In genomic region chr10:30775779-30776591, GRCh38 we compare ENCODE assay signal across 16 cellular contexts.
DNase-seq lines count a peak whose midpoint lies in the region; ATAC-seq and TF ChIP-seq lines count a peak whose summit lies in the region.
"Had no signal": no experiment of that assay in that cellular context is flagged by ENCODE, and none has a peak within 500 bp of the region (broad histone marks: within the 10 kb centered on the region; RNA-seq: fewer than 3 reads in every experiment).

No MANE protein-coding gene starts in this region.

- peak overlapping the region in 1 of 2 donors; percentile 19 for H3K27ac ChIP-seq in breast epithelium
- no peak overlapping the region for H3K27ac ChIP-seq in mammary epithelial cell (ENCODE audit: insufficient read depth, low read depth, low read length)
- peak overlapping the region; percentile 15 to 39 for H3K27ac ChIP-seq in uterus
- H3K27ac ChIP-seq: 22Rv1 had no signal

- peaks cover 7% of the 10 kb centered on the region for H3K9me3 Mint-ChIP-seq in MCF 10A (ENCODE audit: unreplicated experiment)

- H3K27ac Mint-ChIP-seq in MCF 10A (ENCODE audit: low read depth, unreplicated experiment) = no peak overlapping the region
- H3K27ac Mint-ChIP-seq: activated T-cell treated with anti-CD3 and anti-CD28 coated beads, Interleukin-2, amount 50 U/mL, for 24 hours had no signal

- no peak for ATAC-seq in HG02571 (IDR thresholded peaks at IDR 0.05; ENCODE audit: unreplicated experiment)
- no peak for ATAC-seq in HG03565 (IDR thresholded peaks at IDR 0.05; ENCODE audit: unreplicated experiment)
- ATAC-seq in stimulated activated naive CD8-positive, alpha-beta T cell treated with anti-CD3 and anti-CD28 coated beads, Interleukin-15, Interleukin-2, amounts not matched to agents 100 U/mL and 50 U/mL, for 24 hours = no peak
- ATAC-seq: naive thymus-derived CD8-positive, alpha-beta T cell had no signal

- in situ Hi-C loops in mammary epithelial cell (cut with MboI; ENCODE audit: low sequenced_read_pairs in 2 of 2) = no loop called here

- POLR2A ChIA-PET in MCF 10A (lab: Yijun Ruan, JAX) = no interaction called here

- H2AFZ ChIP-seq in mammary epithelial cell (ENCODE audit: low read depth, low read length) = no peak overlapping the region

- H3K9me3 ChIP-seq in breast epithelium = peaks cover 7 to 20% of the 10 kb centered on the region in 2 donors
- peaks cover 3% of the 10 kb centered on the region for H3K9me3 ChIP-seq in mammary epithelial cell (replicated peaks; ENCODE audit: insufficient read depth, low read length)
- H3K9me3 ChIP-seq in uterus = peaks cover 0 to 3% of the 10 kb centered on the region in 2 donors
- H3K9me3 ChIP-seq: thoracic aorta had no signal

- peaks cover 9% of the 10 kb centered on the region for H3K4me1 Mint-ChIP-seq in MCF 10A (ENCODE audit: insufficient read depth, unreplicated experiment)
- H3K4me1 Mint-ChIP-seq: naive thymus-derived CD8-positive, alpha-beta T cell had no signal

- no peak overlapping the region for H3K4me3 ChIP-seq in breast epithelium
- H3K4me3 ChIP-seq in mammary epithelial cell (replicated peaks in 1 of 3; ENCODE audit: insufficient read depth in 1 of 3, low read depth in 2 of 3, low read length in 3 of 3) = no peak overlapping the region
- H3K4me3 ChIP-seq in uterus = no peak overlapping the region
- H3K4me3 ChIP-seq: skin epidermis, thoracic aorta had no signal

- TF ChIP-seq CTCF in MCF 10A (IDR thresholded peaks at IDR 0.05; ENCODE audit: unreplicated experiment) (no peak), breast epithelium (IDR thresholded peaks at IDR 0.05) (no peak), mammary epithelial cell (conservative IDR thresholded peaks at IDR 0.05 in 1 of 2, IDR thresholded peaks at IDR 0.05 in 1 of 2; ENCODE audit: extremely low read depth in 1 of 2, insufficient read depth in 1 of 2, low read depth in 1 of 2, low read length in 2 of 2) (no peak), uterus (IDR thresholded peaks at IDR 0.05) (no peak)

- H3K36me3 Mint-ChIP-seq in MCF 10A (ENCODE audit: insufficient read depth, unreplicated experiment) = no peaks in the 10 kb centered on the region

- BruUV-seq in MCF 10A (replicated peaks; lab: Mats Ljungman, UMichigan) (no TSS peak), mammary epithelial cell (replicated peaks; lab: Mats Ljungman, UMichigan) (no TSS peak)

- no peak overlapping the region for H3K4me3 Mint-ChIP-seq in MCF 10A (ENCODE audit: unreplicated experiment)
- H3K4me3 Mint-ChIP-seq: activated T-cell treated with anti-CD3 and anti-CD28 coated beads, Interleukin-2, amount 50 U/mL, for 24 hours; naive thymus-derived CD8-positive, alpha-beta T cell had no signal

- intact Hi-C loops in MCF 10A (cut with micrococcal nuclease) (loop anchor here (1.0 kb wide), 1 partner anchor 89 kb away; no protein-coding TSS in a partner anchor), breast epithelium (cut with DNase I; ENCODE audit: low total_unique reads) (no loop called here), mammary epithelial cell (cut with micrococcal nuclease) (no loop called here), uterus (cut with DNase I; ENCODE audit: low total_unique reads) (no loop called here)

- H3K9ac ChIP-seq in mammary epithelial cell (ENCODE audit: insufficient read depth, low read length) = no peak overlapping the region

- no peaks in the 10 kb centered on the region for H3K27me3 ChIP-seq in breast epithelium
- no peaks in the 10 kb centered on the region for H3K27me3 ChIP-seq in mammary epithelial cell (ENCODE audit: insufficient read depth, low read length)
- no peaks in the 10 kb centered on the region for H3K27me3 ChIP-seq in uterus

- H3K36me3 ChIP-seq in breast epithelium = no peaks in the 10 kb centered on the region
- no peaks in the 10 kb centered on the region for H3K36me3 ChIP-seq in mammary epithelial cell (ENCODE audit: insufficient read depth, low read length)
- no peaks in the 10 kb centered on the region for H3K36me3 ChIP-seq in uterus
- H3K36me3 ChIP-seq: thoracic aorta had no signal

- CTCF ChIA-PET in MCF 10A (lab: Yijun Ruan, JAX) = no interaction called here
- CTCF ChIA-PET in mammary epithelial cell (lab: Charles Lee; ENCODE audit: low non-redundant PET) = no interaction called here

- H4K20me1 ChIP-seq in mammary epithelial cell (ENCODE audit: insufficient read depth, low read length) = no peaks in the 10 kb centered on the region

- no peaks in the 10 kb centered on the region for H3K79me2 ChIP-seq in mammary epithelial cell (ENCODE audit: insufficient read depth, low read length)

- dilution Hi-C loops in mammary epithelial cell (cut with HindIII; ENCODE audit: low sequenced_read_pairs) = no loop called here

- H3K4me1 ChIP-seq in breast epithelium = no peaks in the 10 kb centered on the region
- H3K4me1 ChIP-seq in mammary epithelial cell (ENCODE audit: insufficient read depth, low read length) = no peaks in the 10 kb centered on the region
- H3K4me1 ChIP-seq in uterus = no peaks in the 10 kb centered on the region

- H3K4me2 ChIP-seq in mammary epithelial cell (ENCODE audit: insufficient read depth, low read depth, low read length) = no peak overlapping the region

- WGBS in mammary epithelial cell (ENCODE audit: low coverage, missing lambda C conversion rate) = 57% methylated on average over 10 of the region's 10 CpGs

- TF ChIP-seq POLR2A in breast epithelium (IDR thresholded peaks at IDR 0.05) (no peak), uterus (IDR thresholded peaks at IDR 0.05) (no peak)

- no peaks in the 10 kb centered on the region for H3K27me3 Mint-ChIP-seq in MCF 10A (ENCODE audit: insufficient read depth, unreplicated experiment)
- H3K27me3 Mint-ChIP-seq: activated T-cell treated with anti-CD3 and anti-CD28 coated beads, Interleukin-2, amount 50 U/mL, for 24 hours had no signal

- DNase-seq in MCF 10A (ENCODE audit: unreplicated experiment) (peak; percentile 23), breast epithelium (ENCODE audit: low spot score in 2 of 2) (no peak), mammary epithelial cell (peak; percentile 21), iris pigment epithelial cell (ENCODE audit: low read depth) (peak; percentile 84), uterus (no peak)
- no peak for DNase-seq in stimulated activated naive CD8-positive, alpha-beta T cell treated with anti-CD3 and anti-CD28 coated beads, Interleukin-15, Interleukin-2, amounts not matched to agents 100 U/mL and 50 U/mL, for 24 hours
- DNase-seq: activated CD4-positive, CD25-positive, alpha-beta regulatory T cell treated with anti-CD3 and anti-CD28 coated beads, Interleukin-2, amount 50 U/mL, for 72 hours; activated T-cell treated with anti-CD3 and anti-CD28 coated beads, Interleukin-2, amount 50 U/mL, for 24 hours; Calu3; naive thymus-derived CD8-positive, alpha-beta T cell; NCI-H2107 had no signal

Comparison
In these comparisons a context has a peak if more than half of its experiments do, and no peak if none do; other contexts are left out.
1. DNase-seq: peak in MCF 10A (single experiment), mammary epithelial cell (single experiment) and iris pigment epithelial cell (single experiment); none in breast epithelium (0 of 2), uterus (0 of 2) and stimulated activated naive CD8-positive, alpha-beta T cell treated with anti-CD3 and anti-CD28 coated beads, Interleukin-15, Interleukin-2, amounts not matched to agents 100 U/mL and 50 U/mL, for 24 hours (single experiment).